1 cellular context compared by ENCODE assay signal in genomic region chr5:55160493-55161209, GRCh38.
TF ChIP-seq lines count a peak whose summit lies in the region.

No MANE protein-coding gene starts in this region.

TF ChIP-seq in H1, 55 proteins besides CTCF, POLR2A, EP300 and RAD21:
- peak; percentile 37; the same call in 1 of the 2 replicates for TF ChIP-seq POLR2AphosphoS5 (IDR thresholded peaks at IDR 0.05; ENCODE audit: low read depth, low read length)
- peak; percentile 2 for TF ChIP-seq CHD7 (IDR thresholded peaks at IDR 0.05; ENCODE audit: insufficient replicate concordance, low read length)
- TF ChIP-seq BCL11A (IDR thresholded peaks at IDR 0.05; ENCODE audit: low read depth in 2 of 2, low read length in 2 of 2) = no peak
- peak; percentile 38 for TF ChIP-seq TAF7 (optimal IDR thresholded peaks at IDR 0.05; ENCODE audit: borderline replicate concordance, low read depth, low read length)
- TF ChIP-seq KDM5A (IDR thresholded peaks at IDR 0.05; ENCODE audit: low read length) = no peak
- TF ChIP-seq NRF1 (IDR thresholded peaks at IDR 0.05; ENCODE audit: low read depth, low read length) = no peak
- peak; percentile 71 for TF ChIP-seq TAF1 (IDR thresholded peaks at IDR 0.05; ENCODE audit: low read depth, low read length)
- no peak for TF ChIP-seq RNF2 (IDR thresholded peaks at IDR 0.05; ENCODE audit: borderline replicate concordance, low read depth, low read length, missing control alignments, poor library complexity, severe bottlenecking)
- TF ChIP-seq SRF (IDR thresholded peaks at IDR 0.05; ENCODE audit: low read depth, low read length) = no peak
